Comparison of ENCODE assay signal across 20 cellular contexts in the genomic region with DNA sequence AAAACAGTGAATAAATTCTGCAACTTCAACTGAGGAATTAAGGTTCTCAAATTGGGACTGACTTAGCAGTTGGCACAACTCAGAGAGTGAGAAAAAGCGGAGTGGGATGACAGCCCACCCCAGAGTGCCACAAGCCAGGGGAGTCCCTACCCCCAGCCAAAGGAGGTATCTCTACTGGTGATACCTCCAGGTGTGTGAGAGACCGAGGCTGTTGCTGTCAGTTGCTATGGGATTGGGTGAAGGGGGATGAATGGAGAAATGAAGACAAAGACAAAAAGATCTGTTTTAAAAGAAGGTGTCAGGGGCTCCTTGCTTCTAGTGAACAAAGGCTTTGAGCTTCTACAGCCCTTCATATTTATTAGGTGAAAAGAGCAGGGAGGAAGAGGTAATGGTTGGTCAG.
"Had no signal": no experiment of that assay in that cellular context is flagged by ENCODE, and none has a peak within 500 bp of the region (broad histone marks: within the 10 kb centered on the region; RNA-seq: fewer than 3 reads in every experiment).

No MANE protein-coding gene starts in this region.

- H3K27me3 Mint-ChIP-seq: dendritic cell treated with granulocyte-macrophage colony-stimulating factor and Interleukin-4, amounts not matched to agents 40 ng/mL and 50 ng/mL, for 4 days; naive B cell had no signal

- DNase-seq: effector CD4-positive, alpha-beta T cell; endodermal cell; foreskin melanocyte; head of caudate nucleus; hypothalamus; naive B cell; posterior cingulate gyrus; stimulated activated CD4-positive, alpha-beta T cell treated with anti-CD3 and anti-CD28 coated beads, Interleukin-4, amount 100 ng/mL, for 1 hour; stimulated activated CD8-positive, alpha-beta memory T cell treated with anti-CD3 and anti-CD28 coated beads, Interleukin-4, amount 100 ng/mL, for 48 hours; stimulated activated naive CD8-positive, alpha-beta T cell treated with anti-CD3 and anti-CD28 coated beads, Interleukin-15, Interleukin-2, amounts not matched to agents 100 U/mL and 50 U/mL, for 24 hours; tibial artery; upper lobe of right lung had no signal

- H3K4me1 ChIP-seq: right atrium auricular region, tibial artery, upper lobe of right lung, vagina had no signal

- H3K36me3 ChIP-seq: right atrium auricular region, tibial artery, upper lobe of right lung, vagina had no signal

- ATAC-seq: left lobe of liver; stimulated activated effector memory CD8-positive, alpha-beta T cell treated with anti-CD3 and anti-CD28 coated beads, Interleukin-12 subunit alpha, Interleukin-12 subunit beta, amount 100 ng/mL, for 72 hours; stimulated activated naive CD8-positive, alpha-beta T cell treated with anti-CD3 and anti-CD28 coated beads, Interleukin-15, Interleukin-2, amounts not matched to agents 100 U/mL and 50 U/mL, for 24 hours; upper lobe of right lung had no signal

- H3K27ac ChIP-seq: right atrium auricular region, tibial artery, upper lobe of right lung, vagina had no signal

- H3K4me3 Mint-ChIP-seq: dendritic cell treated with granulocyte-macrophage colony-stimulating factor and Interleukin-4, amounts not matched to agents 40 ng/mL and 50 ng/mL, for 4 days; endodermal cell; mesothelial cell of epicardium; naive B cell; stimulated activated effector memory CD8-positive, alpha-beta T cell treated with anti-CD3 and anti-CD28 coated beads, Interleukin-12 subunit alpha, Interleukin-12 subunit beta, amount 100 ng/mL, for 72 hours had no signal

- H3K4me2 ChIP-seq: smooth muscle cell had no signal

- H3K4me1 Mint-ChIP-seq: endodermal cell; naive B cell; stimulated activated effector memory CD8-positive, alpha-beta T cell treated with anti-CD3 and anti-CD28 coated beads, Interleukin-12 subunit alpha, Interleukin-12 subunit beta, amount 100 ng/mL, for 72 hours had no signal

- H3K4me3 ChIP-seq: right atrium auricular region, smooth muscle cell, tibial artery, upper lobe of right lung, vagina had no signal

- H3K36me3 Mint-ChIP-seq: mesothelial cell of epicardium; naive B cell; stimulated activated effector memory CD8-positive, alpha-beta T cell treated with anti-CD3 and anti-CD28 coated beads, Interleukin-12 subunit alpha, Interleukin-12 subunit beta, amount 100 ng/mL, for 72 hours had no signal

- H3K27ac Mint-ChIP-seq: dendritic cell treated with granulocyte-macrophage colony-stimulating factor and Interleukin-4, amounts not matched to agents 40 ng/mL and 50 ng/mL, for 4 days; endodermal cell; mesothelial cell of epicardium; naive B cell; stimulated activated effector memory CD8-positive, alpha-beta T cell treated with anti-CD3 and anti-CD28 coated beads, Interleukin-12 subunit alpha, Interleukin-12 subunit beta, amount 100 ng/mL, for 72 hours had no signal

- FAIRE-seq: endothelial cell of umbilical vein had no signal

- H3K9me3 ChIP-seq: tibial artery, upper lobe of right lung, vagina had no signal

- H3K27me3 ChIP-seq: right atrium auricular region, tibial artery, upper lobe of right lung, vagina had no signal
